In the genomic region with DNA sequence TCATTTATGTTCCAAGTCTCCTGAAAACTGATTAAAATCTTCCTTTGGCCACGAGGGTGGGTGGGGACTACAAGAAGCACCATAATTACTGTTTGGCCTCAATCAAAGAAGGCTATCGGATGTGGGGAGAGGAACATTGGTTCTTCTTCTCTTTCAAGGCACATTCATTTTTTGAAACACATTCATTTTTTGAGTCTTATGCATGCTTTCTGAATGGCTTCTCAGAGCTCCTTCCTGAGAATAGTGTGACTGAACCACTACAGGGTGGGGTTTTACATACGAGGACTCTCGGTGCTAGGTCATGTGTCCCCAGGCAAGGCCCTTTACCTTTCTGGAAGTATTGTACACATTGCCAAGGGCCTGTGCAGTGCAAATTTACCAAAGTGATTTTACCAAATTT, we compare ENCODE assay signal across 27 cellular contexts. TPM values are rescaled to one million over a fixed set of nuclear protein-coding genes. Genes with fewer than 3 reads are reported as not detected.
"Had no signal": no experiment of that assay in that cellular context is flagged by ENCODE, and none has a peak within 500 bp of the region (broad histone marks: within the 10 kb centered on the region; RNA-seq: fewer than 3 reads in every experiment).

No MANE protein-coding gene starts in this region.

- H3K4me1 ChIP-seq: stomach, suprapubic skin, testis, thyroid gland, tibial artery, tibial nerve, transverse colon, upper lobe of left lung, upper lobe of right lung, uterus, vagina had no signal

- H3K36me3 ChIP-seq: stomach, suprapubic skin, thoracic aorta, thyroid gland, tibial artery, tibial nerve, transverse colon, upper lobe of left lung, upper lobe of right lung, uterus, vagina had no signal

- ATAC-seq: stimulated activated effector memory CD8-positive, alpha-beta T cell treated with anti-CD3 and anti-CD28 coated beads, Interleukin-12 subunit alpha, Interleukin-12 subunit beta, amount 100 ng/mL, for 72 hours; stimulated activated memory B cell treated with anti-CD40 and anti-IgM and Interleukin-4, amounts not matched to agents 10 μg/mL and 1 μg/mL and 100 μg/mL, for 72 hours; stimulated activated naive B cell treated with anti-CD40 and anti-IgM and Interleukin-4, amounts not matched to agents 10 μg/mL and 1 μg/mL and 100 μg/mL, for 72 hours; stimulated activated naive CD8-positive, alpha-beta T cell treated with anti-CD3 and anti-CD28 coated beads, Interleukin-15, amount 100 ng/mL, for 72 hours; stimulated activated naive CD8-positive, alpha-beta T cell treated with anti-CD3 and anti-CD28 coated beads, Interleukin-15, Interleukin-2, amounts not matched to agents 100 U/mL and 50 U/mL, for 24 hours; upper lobe of right lung had no signal

- H3K27me3 ChIP-seq: suprapubic skin, testis, thyroid gland, tibial artery, tibial nerve, transverse colon, upper lobe of left lung, upper lobe of right lung, uterus, vagina had no signal

- DNase-seq: stimulated activated CD4-positive, alpha-beta T cell treated with anti-CD3 and anti-CD28 coated beads, Interleukin-2, amount 100 ng/mL, for 48 hours; stimulated activated CD4-positive, alpha-beta T cell treated with anti-CD3 and anti-CD28 coated beads, Interleukin-4, amount 100 ng/mL, for 1 hour; stimulated activated CD4-positive, alpha-beta T cell treated with anti-CD3 and anti-CD28 coated beads, Interleukin-4, amount 100 ng/mL, for 4 hours; stimulated activated CD8-positive, alpha-beta memory T cell treated with anti-CD3 and anti-CD28 coated beads, Interleukin-4, amount 100 ng/mL, for 48 hours; stimulated activated naive B cell treated with anti-CD40 and anti-IgM and Interleukin-4, amounts not matched to agents 10 μg/mL and 1 μg/mL and 100 μg/mL, for 72 hours; stimulated activated naive CD4-positive, alpha-beta T cell; stimulated activated naive CD4-positive, alpha-beta T cell treated with Interleukin-2 at 50 U/mL for 16 hours; stimulated activated naive CD8-positive, alpha-beta T cell treated with anti-CD3 and anti-CD28 coated beads, Interleukin-15, amount 100 ng/mL, for 72 hours; stimulated activated naive CD8-positive, alpha-beta T cell treated with anti-CD3 and anti-CD28 coated beads, Interleukin-15, Interleukin-2, amounts not matched to agents 100 U/mL and 50 U/mL, for 24 hours; stomach; substantia nigra; testis; thyroid gland; tibial artery; transverse colon; trophoblast cell; upper lobe of left lung; upper lobe of right lung; uterus had no signal

- H3K9me3 ChIP-seq: stomach, suprapubic skin, testis, thoracic aorta, thyroid gland, tibial artery, tibial nerve, transverse colon, upper lobe of left lung, upper lobe of right lung, uterus, vagina had no signal

- FAIRE-seq: urothelium cell line had no signal

- H3K27ac ChIP-seq: stomach, suprapubic skin, testis, thoracic aorta, thyroid gland, tibial artery, tibial nerve, transverse colon, upper lobe of left lung, upper lobe of right lung, uterus, vagina had no signal

- H3K4me3 ChIP-seq: stomach, suprapubic skin, testis, thoracic aorta, thyroid gland, tibial artery, tibial nerve, transverse colon, upper lobe of left lung, upper lobe of right lung, uterus, vagina had no signal

RNA-seq across cellular contexts. Expression of a gene that starts 7.0 kb away (rescaled TPM):
- total RNA-seq: ureter, vagina had no signal
